ENCODE assay signal across 20 cellular contexts in genomic region chr1:64877151-64877550, GRCh38.
DNase-seq lines count a peak whose midpoint lies in the region; ATAC-seq, FAIRE-seq and TF ChIP-seq lines count a peak whose summit lies in the region.
"Had no signal": no experiment of that assay in that cellular context is flagged by ENCODE, and none has a peak within 500 bp of the region (broad histone marks: within the 10 kb centered on the region; RNA-seq: fewer than 3 reads in every experiment).

No MANE protein-coding gene starts in this region.

- no peaks in the 10 kb centered on the region for H3K27me3 Mint-ChIP-seq in activated T-cell treated with anti-CD3 and anti-CD28 coated beads, Interleukin-2, amount 50 U/mL, for 4 hours (ENCODE audit: low read depth)
- no peaks in the 10 kb centered on the region for H3K27me3 Mint-ChIP-seq in activated naive CD8-positive, alpha-beta T cell

- no peak overlapping the region for H3K4me3 Mint-ChIP-seq in activated T-cell treated with anti-CD3 and anti-CD28 coated beads, Interleukin-2, amount 50 U/mL, for 4 hours
- H3K4me3 Mint-ChIP-seq in activated naive CD8-positive, alpha-beta T cell, result peak overlapping the region; percentile 48

- H3K4me1 Mint-ChIP-seq in activated T-cell treated with anti-CD3 and anti-CD28 coated beads, Interleukin-2, amount 50 U/mL, for 4 hours (ENCODE audit: low read depth), result peaks cover 70% of the 10 kb centered on the region
- H3K4me1 Mint-ChIP-seq in activated naive CD8-positive, alpha-beta T cell (ENCODE audit: low read depth), result peaks cover 64% of the 10 kb centered on the region

- no peaks in the 10 kb centered on the region for H3K9me2 ChIP-seq in hepatocyte (replicated peaks; ENCODE audit: insufficient read depth)

- H3K9me3 ChIP-seq in small intestine (ENCODE audit: control insufficient read depth, low read depth) (no peaks in the 10 kb centered on the region), hepatocyte (ENCODE audit: low read depth) (no peaks in the 10 kb centered on the region)
- H3K9me3 ChIP-seq: adrenal gland, uterus had no signal

- H3K79me2 ChIP-seq in hepatocyte, result no peaks in the 10 kb centered on the region
- H3K79me2 ChIP-seq: parathyroid adenoma had no signal

- no peaks in the 10 kb centered on the region for H3K27me3 ChIP-seq in small intestine (ENCODE audit: control insufficient read depth in 2 of 2, insufficient read depth in 2 of 2, low read length in 2 of 2)
- no peaks in the 10 kb centered on the region for H3K27me3 ChIP-seq in hepatocyte
- H3K27me3 ChIP-seq: adrenal gland, uterus had no signal

- WGBS in small intestine, 3 donors, result 73 to 89% (median 82%) methylated on average over 2 of the region's 2 CpGs
- WGBS in hepatocyte (ENCODE audit: low lambda C conversion rate, missing lambda C conversion rate), result 94% methylated on average over 2 of the region's 2 CpGs

- H3K4me2 ChIP-seq in hepatocyte, result no peak overlapping the region

- H4K20me1 ChIP-seq in hepatocyte (ENCODE audit: insufficient read depth, poor library complexity, severe bottlenecking), result no peaks in the 10 kb centered on the region

- peak overlapping the region; percentile 16 for H3K27ac Mint-ChIP-seq in activated naive CD8-positive, alpha-beta T cell

- no peak overlapping the region for H2AFZ ChIP-seq in hepatocyte
- H2AFZ ChIP-seq: parathyroid adenoma had no signal

- FAIRE-seq in small intestine (lab: Jason Lieb, UNC), result no peak
- FAIRE-seq in urothelium cell line (lab: Jason Lieb, UNC), result no peak
- FAIRE-seq: G401.6, GM12892 had no signal

- DNase-seq in activated T-cell treated with anti-CD3 and anti-CD28 coated beads, Interleukin-2, amount 50 U/mL, for 4 hours, result peak; percentile 18
- no peak for DNase-seq in activated T-cell treated with anti-CD3 and anti-CD28 coated beads, Interleukin-2, amount 50 U/mL, for 48 hours
- DNase-seq in T-helper 1 cell, result peak in 4 of 5 donors; percentile 8 to 66 (median 31)
- DNase-seq in small intestine, result peak; percentile 16
- no peak for DNase-seq in ecto neural progenitor cell (ENCODE audit: low spot score)
- DNase-seq in hepatocyte (ENCODE audit: low spot score), result no peak
- DNase-seq in urothelium cell line (ENCODE audit: low spot score), result no peak
- DNase-seq: adrenal gland, Calu3, caudate nucleus, HCEC 1CT, NCI-H69, uterus had no signal

- H3K36me3 ChIP-seq in small intestine (ENCODE audit: control insufficient read depth in 2 of 2, insufficient read depth in 2 of 2, low read length in 2 of 2) (peaks cover 3 to 18% of the 10 kb centered on the region in 2 donors), hepatocyte (replicated peaks; ENCODE audit: insufficient read depth, low read depth) (no peaks in the 10 kb centered on the region)
- H3K36me3 ChIP-seq: uterus had no signal

- H3K4me3 ChIP-seq in small intestine (ENCODE audit: low read depth in 1 of 2, low read length in 2 of 2) (no peak overlapping the region), hepatocyte (no peak overlapping the region)
- H3K4me3 ChIP-seq: adrenal gland, uterus had no signal

- ATAC-seq in activated T-cell treated with anti-CD3 and anti-CD28 coated beads, Interleukin-2, amount 50 U/mL, for 4 hours, result peak; percentile 79 to 81
- ATAC-seq: left lobe of liver, Panc1, SK-N-SH treated with all-trans-retinoic acid at 6 μM for 48 hours had no signal

- peaks cover 41% of the 10 kb centered on the region for H3K36me3 Mint-ChIP-seq in activated T-cell treated with anti-CD3 and anti-CD28 coated beads, Interleukin-2, amount 50 U/mL, for 4 hours (ENCODE audit: insufficient read depth)
- H3K36me3 Mint-ChIP-seq in activated naive CD8-positive, alpha-beta T cell, result peaks cover 19% of the 10 kb centered on the region

- H3K27ac ChIP-seq in small intestine (ENCODE audit: low read depth in 1 of 2, low read length in 1 of 2), result no peak overlapping the region
- H3K27ac ChIP-seq in hepatocyte, result no peak overlapping the region
- H3K27ac ChIP-seq: adrenal gland, parathyroid adenoma, uterus had no signal

- TF ChIP-seq CTCF in hepatocyte (IDR thresholded peaks at IDR 0.05; ENCODE audit: poor library complexity), result no peak

- H3K4me1 ChIP-seq in small intestine (ENCODE audit: control insufficient read depth in 2 of 2, insufficient read depth in 1 of 2, low read depth in 1 of 2, low read length in 1 of 2) (no peaks in the 10 kb centered on the region), hepatocyte (ENCODE audit: insufficient read depth) (no peaks in the 10 kb centered on the region)
- H3K4me1 ChIP-seq: parathyroid adenoma, uterus had no signal

- no peaks in the 10 kb centered on the region for H3K9me3 Mint-ChIP-seq in activated T-cell treated with anti-CD3 and anti-CD28 coated beads, Interleukin-2, amount 50 U/mL, for 4 hours
- no peaks in the 10 kb centered on the region for H3K9me3 Mint-ChIP-seq in activated naive CD8-positive, alpha-beta T cell (ENCODE audit: low read depth)

Comparison
In these comparisons a context has a peak if more than half of its experiments do, and no peak if none do; other contexts are left out.
1. DNase-seq: peak in activated T-cell treated with anti-CD3 and anti-CD28 coated beads, Interleukin-2, amount 50 U/mL, for 4 hours (single experiment), T-helper 1 cell (4 of 5) and small intestine (single experiment); none in activated T-cell treated with anti-CD3 and anti-CD28 coated beads, Interleukin-2, amount 50 U/mL, for 48 hours (0 of 2), ecto neural progenitor cell (single experiment), hepatocyte (single experiment) and urothelium cell line (single experiment).